Comparison of ENCODE assay signal across 8 cellular contexts in the genomic region with DNA sequence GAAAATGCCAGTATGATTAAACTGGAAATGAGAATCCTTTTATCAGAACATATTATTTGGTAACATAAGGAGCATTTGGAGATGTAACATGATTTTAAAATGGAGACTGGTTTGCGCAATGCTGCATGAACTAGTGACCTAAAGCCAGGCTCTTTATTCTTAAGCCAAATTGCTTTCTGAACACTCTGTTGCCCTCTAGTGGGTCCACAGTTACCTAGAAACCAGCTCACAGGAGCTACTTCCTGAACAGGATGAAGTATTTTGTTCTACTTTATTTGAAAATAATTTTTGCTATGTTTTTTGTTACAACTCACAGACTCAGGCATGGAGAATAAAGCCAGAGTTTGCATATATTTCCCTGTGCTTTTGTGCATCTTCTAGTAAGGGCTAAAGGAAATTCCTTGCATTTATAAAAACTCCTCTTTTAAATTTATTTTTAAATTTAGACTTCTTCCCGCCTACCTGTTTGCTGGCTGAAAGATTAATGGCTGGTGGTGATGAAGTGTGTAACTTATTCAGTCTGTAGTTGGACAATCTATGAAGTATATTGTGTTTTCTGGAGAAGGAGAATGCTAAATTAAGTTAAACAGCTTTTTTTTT.
DNase-seq lines count a peak whose midpoint lies in the region; ATAC-seq and TF ChIP-seq lines count a peak whose summit lies in the region.

No MANE protein-coding gene starts in this region.

- 0 out of 2 replicates have a peak overlapping the region, but pooled peaks have one; percentile 36 for H2AFZ ChIP-seq in SK-N-SH (ENCODE audit: low read depth)

- CTCF ChIA-PET in SK-N-SH (lab: Yijun Ruan, JAX): interaction anchor here (0.5 to 2.9 kb wide), 41 partner anchors 9 to 1234 kb away, joined by 3 to 32 read pairs (median 4); partner anchors contain the start of gene NRP2

- peak; percentile 93 for TF ChIP-seq RAD21 in SK-N-SH (IDR thresholded peaks at IDR 0.05; ENCODE audit: low read length)

- no peak overlapping the region for H3K27ac ChIP-seq in SK-N-SH (ENCODE audit: low read depth in 2 of 2, low read length in 1 of 2)

- TF ChIP-seq EP300 in SK-N-SH (IDR thresholded peaks at IDR 0.05; ENCODE audit: borderline replicate concordance in 1 of 2, low read depth in 1 of 2, low read length in 1 of 2): no peak

- no peaks in the 10 kb centered on the region for H3F3A ChIP-seq in SK-N-SH (replicated peaks; ENCODE audit: insufficient read depth)

- H3K9me3 ChIP-seq in SK-N-SH: no peaks in the 10 kb centered on the region

- H3K9me2 ChIP-seq in SK-N-SH: no peaks in the 10 kb centered on the region

- H3K27me3 ChIP-seq in SK-N-SH (ENCODE audit: insufficient read depth): no peaks in the 10 kb centered on the region

- peak; percentile 63 for ATAC-seq in GM21717 (IDR thresholded peaks at IDR 0.05; ENCODE audit: unreplicated experiment)
- no peak for ATAC-seq in HG03378 (IDR thresholded peaks at IDR 0.05; ENCODE audit: unreplicated experiment)
- no peak for ATAC-seq in HG02678 (IDR thresholded peaks at IDR 0.05; ENCODE audit: unreplicated experiment)

- H3K9ac ChIP-seq in SK-N-SH: no peak overlapping the region

- no peaks in the 10 kb centered on the region; a peak in 1 of 4 replicates for H3K4me1 ChIP-seq in SK-N-SH (ENCODE audit: control insufficient read depth in 1 of 2, insufficient read depth in 2 of 2, low read depth in 1 of 2, low read length in 1 of 2)

- H3K79me2 ChIP-seq in SK-N-SH (ENCODE audit: insufficient read depth): no peaks in the 10 kb centered on the region

- H3K4me3 ChIP-seq in SK-N-SH (ENCODE audit: low read depth in 2 of 2, low read length in 1 of 2) (no peak overlapping the region; a peak in 1 of 4 replicates), epithelial cell of proximal tubule (ENCODE audit: low read depth, low read length) (no peak overlapping the region)

- H3K36me3 ChIP-seq in SK-N-SH (replicated peaks in 1 of 2; ENCODE audit: control insufficient read depth in 1 of 2, insufficient read depth in 2 of 2, low read length in 1 of 2): no peaks in the 10 kb centered on the region

- 77% methylated on average over 2 of the region's 2 CpGs for WGBS in SK-N-SH (ENCODE audit: low lambda C conversion rate)

- peak; percentile 37 for DNase-seq in DMS 273 treated with DMSO at 0.1 percent for 48 hours (lab: John Stamatoyannopoulos, UW)
- DNase-seq in NCI-H1105 (lab: John Stamatoyannopoulos, UW): peak; percentile 49
- peak; percentile 34 for DNase-seq in SK-N-SH
- DNase-seq in epithelial cell of proximal tubule (ENCODE audit: low read depth): peak; percentile 68
- peak; percentile 73 for DNase-seq in mucosa of gallbladder (ENCODE audit: low spot score)

- TF ChIP-seq CTCF in SK-N-SH (IDR thresholded peaks at IDR 0.05): peak; percentile 82
- peak; percentile 92 for TF ChIP-seq CTCF in epithelial cell of proximal tubule (conservative IDR thresholded peaks at IDR 0.05; ENCODE audit: low read depth, low read length)

- H4K20me1 ChIP-seq in SK-N-SH (ENCODE audit: insufficient read depth): no peaks in the 10 kb centered on the region

- no peak overlapping the region for H3K4me2 ChIP-seq in SK-N-SH

- POLR2A ChIA-PET in SK-N-SH (lab: Yijun Ruan, JAX): no interaction called here

TF ChIP-seq in SK-N-SH, 30 proteins besides CTCF, POLR2A, EP300 and RAD21:
- no peak for TF ChIP-seq MAX (IDR thresholded peaks at IDR 0.05; ENCODE audit: low read depth)
- peak; percentile 90 for TF ChIP-seq SMC3 (IDR thresholded peaks at IDR 0.05; ENCODE audit: low read depth, low read length)
- no peak for TF ChIP-seq FOXJ3 (CRISPR knock-in tag; IDR thresholded peaks at IDR 0.05)
TF ChIP-seq in SK-N-SH: peak in this region for 1.
